ENCODE assay signal across 2 cellular contexts in genomic region chr3:191280111-191280510, GRCh38.
TF ChIP-seq lines count a peak whose summit lies in the region.

No MANE protein-coding gene starts in this region.

TF ChIP-seq in GM23338, 12 proteins besides CTCF, POLR2A, EP300 and RAD21 (continued from another document):
- no peak for TF ChIP-seq ZNF462 (CRISPR knock-in tag; IDR thresholded peaks at IDR 0.05)
- no peak for TF ChIP-seq NANOG (IDR thresholded peaks at IDR 0.05; ENCODE audit: borderline replicate concordance)
- no peak for TF ChIP-seq STAT1 (IDR thresholded peaks at IDR 0.05; ENCODE audit: unreplicated experiment)
- TF ChIP-seq REST (IDR thresholded peaks at IDR 0.05; ENCODE audit: unreplicated experiment): no peak

TF ChIP-seq in HEK293, 187 proteins besides CTCF, POLR2A, EP300 and RAD21 (continued from another document):
- TF ChIP-seq PRDM10 (tag by site-specific recombination; IDR thresholded peaks at IDR 0.05) (peak; percentile 44; the same call in 1 of the 2 replicates), ZNF558 (tag by site-specific recombination; IDR thresholded peaks at IDR 0.05) (no peak), ZBTB8A (tag by site-specific recombination; IDR thresholded peaks at IDR 0.05) (peak; percentile 61)
